Comparison of ENCODE assay signal across 9 cellular contexts in genomic region chr7:68176974-68177373, GRCh38.
DNase-seq lines count a peak whose midpoint lies in the region; ATAC-seq and TF ChIP-seq lines count a peak whose summit lies in the region.
"Had no signal": no experiment of that assay in that cellular context is flagged by ENCODE, and none has a peak within 500 bp of the region (broad histone marks: within the 10 kb centered on the region; RNA-seq: fewer than 3 reads in every experiment).

No MANE protein-coding gene starts in this region.

- H3K27ac ChIP-seq in lung (ENCODE audit: low read depth in 1 of 2, low read length in 1 of 2) = no peak overlapping the region
- H3K27ac ChIP-seq: neutrophil had no signal

- peak; percentile 79 for TF ChIP-seq CTCF in LNCAP (IDR thresholded peaks at IDR 0.05)
- TF ChIP-seq CTCF in choroid plexus epithelial cell (conservative IDR thresholded peaks at IDR 0.05; ENCODE audit: low read depth, low read length) = peak; percentile 50
- peak; percentile 15 for TF ChIP-seq CTCF in lung (IDR thresholded peaks at IDR 0.05; ENCODE audit: control extremely low read depth, extremely low read depth)

- DNase-seq in DMS153 treated with DMSO at 0.1 percent for 48 hours (lab: John Stamatoyannopoulos, UW; ENCODE audit: unreplicated experiment) = peak; percentile 28
- peak; percentile 6 for DNase-seq in NOMO-1 treated with dmso at 0.1 percent for 144 hours (lab: John Stamatoyannopoulos, UW; ENCODE audit: unreplicated experiment)
- DNase-seq in choroid plexus epithelial cell (ENCODE audit: low read depth) = peak; percentile 51
- peak; percentile 41 for DNase-seq in lung (ENCODE audit: low spot score)

- H3K4me3 ChIP-seq in choroid plexus epithelial cell (ENCODE audit: low read depth, low read length) (no peak overlapping the region), lung (no peak overlapping the region)

- WGBS in lung, 2 donors = 18 to 24% methylated on average over 9 of the region's 9 CpGs

- H3K27me3 ChIP-seq in lung (ENCODE audit: control insufficient read depth, insufficient read depth) = no peaks in the 10 kb centered on the region
- H3K27me3 ChIP-seq: neutrophil had no signal

- no peaks in the 10 kb centered on the region for H3K36me3 ChIP-seq in lung (ENCODE audit: control insufficient read depth in 2 of 2, insufficient read depth in 2 of 2, low read length in 2 of 2)
- H3K36me3 ChIP-seq: neutrophil had no signal

- ATAC-seq in lung (ENCODE audit: insufficient read depth, low FRiP score) (no peak), GM21723 (IDR thresholded peaks at IDR 0.05; ENCODE audit: unreplicated experiment) (no peak), GM19467 (IDR thresholded peaks at IDR 0.05; ENCODE audit: unreplicated experiment) (no peak), GM21576 (IDR thresholded peaks at IDR 0.05; ENCODE audit: unreplicated experiment) (no peak)

- H3K4me1 ChIP-seq in lung (ENCODE audit: control insufficient read depth in 2 of 2, insufficient read depth in 2 of 2, low read length in 2 of 2) = no peaks in the 10 kb centered on the region

- H3K9me3 ChIP-seq in lung (ENCODE audit: control insufficient read depth in 2 of 2, insufficient read depth in 1 of 2, low read length in 1 of 2) = peaks cover 0 to 2% of the 10 kb centered on the region in 2 donors
- H3K9me3 ChIP-seq: neutrophil had no signal

Comparison
In these comparisons a context has a peak if more than half of its experiments do, and no peak if none do; other contexts are left out.
1. CTCF ChIP-seq: peak in every context shown above with its lines; median percentile 79 in LNCAP; 50 in choroid plexus epithelial cell; 15 in lung.